ENCODE assay signal across 21 cellular contexts in the genomic region with DNA sequence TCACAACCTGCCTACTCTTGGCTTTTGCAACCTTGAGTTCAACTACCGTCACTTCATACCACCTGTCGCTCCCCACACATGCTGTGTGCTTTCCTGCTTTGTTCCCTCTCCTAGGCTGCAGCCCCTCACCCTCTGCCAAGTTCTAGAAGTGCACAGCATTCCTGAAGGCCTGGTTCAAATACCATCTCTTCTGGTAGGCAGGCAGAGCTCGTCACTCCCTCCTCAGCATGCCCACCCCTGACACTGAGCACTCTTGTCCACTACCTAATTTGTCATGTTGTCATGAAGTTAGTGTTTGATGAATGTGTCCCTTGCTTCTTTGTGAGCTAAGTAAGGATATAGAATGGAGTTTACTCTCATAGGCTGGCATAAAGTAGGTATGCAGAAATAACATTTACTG.
"Had no signal": no experiment of that assay in that cellular context is flagged by ENCODE, and none has a peak within 500 bp of the region (broad histone marks: within the 10 kb centered on the region; RNA-seq: fewer than 3 reads in every experiment).

No MANE protein-coding gene starts in this region.

- H3K9me3 Mint-ChIP-seq: nephron progenitor cell had no signal

- H3K4me1 Mint-ChIP-seq: immature natural killer cell; naive thymus-derived CD4-positive, alpha-beta T cell had no signal

- H3K4me1 ChIP-seq: esophagus muscularis mucosa, gastroesophageal sphincter, sigmoid colon, suprapubic skin, tibial artery, upper lobe of left lung, vagina had no signal

- H3K9me3 ChIP-seq: esophagus muscularis mucosa, gastroesophageal sphincter, neutrophil, sigmoid colon, suprapubic skin, tibial artery, upper lobe of left lung, vagina had no signal

- H3K27ac Mint-ChIP-seq: immature natural killer cell; naive thymus-derived CD4-positive, alpha-beta T cell; nephron progenitor cell had no signal

- H3K27ac ChIP-seq: epithelial cell of prostate, esophagus muscularis mucosa, gastroesophageal sphincter, neutrophil, sigmoid colon, suprapubic skin, tibial artery, upper lobe of left lung, vagina had no signal

- H3K4me3 ChIP-seq: esophagus muscularis mucosa, gastroesophageal sphincter, lung, sigmoid colon, suprapubic skin, tibial artery, upper lobe of left lung, vagina had no signal

- H3K36me3 ChIP-seq: esophagus muscularis mucosa, gastroesophageal sphincter, neutrophil, sigmoid colon, suprapubic skin, tibial artery, upper lobe of left lung, vagina had no signal

- ATAC-seq: gastroesophageal sphincter; left cardiac atrium; left ventricle myocardium superior; naive thymus-derived CD4-positive, alpha-beta T cell had no signal

- DNase-seq: cortex of kidney; effector memory CD4-positive, alpha-beta T cell; immature natural killer cell; left cardiac atrium; left ventricle myocardium superior; mesenchymal stem cell; naive thymus-derived CD4-positive, alpha-beta T cell; nephron progenitor cell; sigmoid colon; small intestine; stimulated activated CD4-positive, alpha-beta T cell treated with anti-CD3 and anti-CD28 coated beads, Interleukin-12 subunit alpha, Interleukin-12 subunit beta, amount 100 ng/mL, for 4 hours; stimulated activated naive CD4-positive, alpha-beta T cell treated with Interleukin-2 at 50 U/mL for 16 hours; tibial artery; upper lobe of left lung had no signal

- H3K36me3 Mint-ChIP-seq: naive thymus-derived CD4-positive, alpha-beta T cell had no signal

- H3K27me3 ChIP-seq: esophagus muscularis mucosa, gastroesophageal sphincter, neutrophil, sigmoid colon, suprapubic skin, tibial artery, upper lobe of left lung, vagina had no signal

- H3K4me3 Mint-ChIP-seq: immature natural killer cell; naive thymus-derived CD4-positive, alpha-beta T cell; nephron progenitor cell had no signal
